ENCODE assay signal across 9 cellular contexts in genomic region chr17:46818929-46819859, GRCh38. TPM values are rescaled to one million over a fixed set of nuclear protein-coding genes. Genes with fewer than 3 reads are reported as not detected.
DNase-seq lines count a peak whose midpoint lies in the region; ATAC-seq, FAIRE-seq and TF ChIP-seq lines count a peak whose summit lies in the region.
"Had no signal": no experiment of that assay in that cellular context is flagged by ENCODE, and none has a peak within 500 bp of the region (broad histone marks: within the 10 kb centered on the region; RNA-seq: fewer than 3 reads in every experiment).

No MANE protein-coding gene starts in this region.

- TF ChIP-seq EP300 in esophagus muscularis mucosa (IDR thresholded peaks at IDR 0.05): no peak

- peak overlapping the region; percentile 22 for H4K12ac ChIP-seq in trophoblast cell (ENCODE audit: low read depth, low read length)

- H3K27me3 ChIP-seq in esophagus muscularis mucosa: peaks cover 6 to 95% (median 61%) of the 10 kb centered on the region in 4 donors
- H3K27me3 ChIP-seq in trophoblast cell (ENCODE audit: insufficient read depth, low read length): peaks cover 28% of the 10 kb centered on the region
- H3K27me3 ChIP-seq in uterus: peaks cover 8 to 52% of the 10 kb centered on the region in 2 donors

- H3K27ac ChIP-seq in esophagus muscularis mucosa (replicated peaks in 1 of 4) (no peak overlapping the region), trophoblast cell (ENCODE audit: low read depth, low read length) (no peak overlapping the region), uterus (no peak overlapping the region)

- H2BK120ac ChIP-seq in trophoblast cell (ENCODE audit: insufficient read depth, low read length, poor library complexity): peak overlapping the region; percentile 67

- H2BK5ac ChIP-seq in trophoblast cell (ENCODE audit: low read depth, low read length, poor library complexity): peak overlapping the region; percentile 20

- H3K23ac ChIP-seq in trophoblast cell (ENCODE audit: low read length): no peak overlapping the region

- peak overlapping the region; percentile 62 for H2AFZ ChIP-seq in trophoblast cell (ENCODE audit: insufficient read depth, low read length, poor library complexity)

- peaks cover 17 to 48% (median 30%) of the 10 kb centered on the region in 4 donors for H3K4me1 ChIP-seq in esophagus muscularis mucosa
- peaks cover 53% of the 10 kb centered on the region in 2 experiments for H3K4me1 ChIP-seq in trophoblast cell (ENCODE audit: control insufficient read depth in 1 of 2, insufficient read depth in 2 of 2, low read length in 2 of 2)
- peaks cover 0 to 11% of the 10 kb centered on the region in 2 donors for H3K4me1 ChIP-seq in uterus

- H3K79me2 ChIP-seq in trophoblast cell (ENCODE audit: control insufficient read depth, insufficient read depth, low read length, poor library complexity): peaks cover 3% of the 10 kb centered on the region

- no peak overlapping the region for H3K9ac ChIP-seq in trophoblast cell (ENCODE audit: low read length)

- DNase-seq in DMS53 treated with DMSO at 0.1 percent for 48 hours (lab: John Stamatoyannopoulos, UW; ENCODE audit: unreplicated experiment) (peak; percentile 48), OCI-M1 (lab: John Stamatoyannopoulos, UW) (peak; percentile 11), esophagus muscularis mucosa (ENCODE audit: extremely low spot score) (no peak), trophoblast cell (peak; percentile 33 to 64), GM12892 (ENCODE audit: insufficient read length) (no peak), uterus (no peak)

- peak overlapping the region; percentile 67 for H4K8ac ChIP-seq in trophoblast cell (ENCODE audit: low read depth, low read length)

- no peak for ATAC-seq in HG02642 (IDR thresholded peaks at IDR 0.05; ENCODE audit: poor library complexity, unreplicated experiment)
- no peak for ATAC-seq in HG03460 (IDR thresholded peaks at IDR 0.05; ENCODE audit: unreplicated experiment)

- peak overlapping the region; percentile 87 for H3K4me2 ChIP-seq in trophoblast cell (ENCODE audit: low read length)

- TF ChIP-seq POLR2A in esophagus muscularis mucosa (IDR thresholded peaks at IDR 0.05; ENCODE audit: low read depth) (no peak), GM12892 (IDR thresholded peaks at IDR 0.05; ENCODE audit: low read depth, low read length) (no peak), uterus (IDR thresholded peaks at IDR 0.05) (no peak)

- peak overlapping the region; percentile 43 to 56 (median 48) for H3K4me3 ChIP-seq in esophagus muscularis mucosa
- peak overlapping the region; percentile 57 for H3K4me3 ChIP-seq in trophoblast cell (ENCODE audit: low read depth, low read length)
- no peak overlapping the region for H3K4me3 ChIP-seq in uterus

- peak overlapping the region; percentile 72 for H3K14ac ChIP-seq in trophoblast cell (ENCODE audit: low read length)

- H3K36me3 ChIP-seq in esophagus muscularis mucosa: no peaks in the 10 kb centered on the region
- H3K36me3 ChIP-seq in trophoblast cell (ENCODE audit: control insufficient read depth in 1 of 2, insufficient read depth in 2 of 2, low read length in 2 of 2): no peaks in the 10 kb centered on the region
- H3K36me3 ChIP-seq in uterus: no peaks in the 10 kb centered on the region

- H2AK5ac ChIP-seq in trophoblast cell (ENCODE audit: low read length): peak overlapping the region; percentile 44

- H3K18ac ChIP-seq in trophoblast cell (ENCODE audit: low read length): peak overlapping the region; percentile 65

- intact Hi-C loops in esophagus muscularis mucosa (cut with DNase I) (no loop called here), uterus (cut with DNase I; ENCODE audit: low total_unique reads) (no loop called here)

- H4K91ac ChIP-seq in trophoblast cell (ENCODE audit: low read depth, low read length): peak overlapping the region; percentile 76

- no peaks in the 10 kb centered on the region for H3K9me3 ChIP-seq in esophagus muscularis mucosa
- peaks cover 9% of the 10 kb centered on the region for H3K9me3 ChIP-seq in trophoblast cell (ENCODE audit: insufficient read depth, low read depth, low read length)
- H3K9me3 ChIP-seq in uterus: no peaks in the 10 kb centered on the region

- H3K79me1 ChIP-seq in trophoblast cell (ENCODE audit: low read length): peaks cover 18% of the 10 kb centered on the region

- peak overlapping the region; percentile 66 for H3K4ac ChIP-seq in trophoblast cell (ENCODE audit: low read depth, low read length)

- 25% methylated on average over 31 of the region's 72 CpGs for WGBS in esophagus muscularis mucosa
- no CpG with 5 or more reads among the region's 72 CpGs for WGBS in trophoblast cell (ENCODE audit: extremely low coverage, insufficient coverage, insufficient read length)

- TF ChIP-seq CTCF in esophagus muscularis mucosa (IDR thresholded peaks at IDR 0.05): no peak
- no peak for TF ChIP-seq CTCF in uterus (IDR thresholded peaks at IDR 0.05)

- H2BK12ac ChIP-seq in trophoblast cell (ENCODE audit: low read length): peak overlapping the region; percentile 81

- no peak for FAIRE-seq in GM12892 (lab: Jason Lieb, UNC)

RNA-seq across cellular contexts. Expression of gene WNT3, which starts 0.7 kb away (rescaled TPM):
- total RNA-seq in esophagus muscularis mucosa (1 to 10 TPM in 2 of 4 donors, under 1 TPM in 2; under 0.01 to 1.3 (median 1.1) TPM), uterus (under 1 TPM in 2 of 4 donors, not detected in 2; 0.46 to 0.90 TPM)
- 6.5 and 6.7 TPM in 2 replicates for polyA plus RNA-seq in trophoblast cell (2013)
- polyA plus RNA-seq in GM12892 (2012; ENCODE audit: missing spikeins): not detected

RNA-seq across cellular contexts. Expression of gene WNT9B, which starts 32.2 kb away (rescaled TPM):
- under 1 TPM in 3 of 4 donors, not detected in 1; 0.42 to 0.66 (median 0.65) TPM for total RNA-seq in esophagus muscularis mucosa
- polyA plus RNA-seq in trophoblast cell (2013): 32.1 and 33.5 TPM in 2 replicates
- not detected for polyA plus RNA-seq in GM12892 (2012; ENCODE audit: missing spikeins)
- total RNA-seq in uterus: under 1 TPM in 2 of 4 donors, not detected in 2; 0.27 to 0.59 TPM
- total RNA-seq: activated CD8-positive, alpha-beta memory T cell treated with anti-CD3 and anti-CD28 coated beads for 36 hours had no signal

Comparison
In these comparisons a context has a peak if more than half of its experiments do, and no peak if none do; other contexts are left out.
1. DNase-seq: peak in DMS53 treated with DMSO at 0.1 percent for 48 hours (single experiment), OCI-M1 (single experiment) and trophoblast cell (2 of 2); none in esophagus muscularis mucosa (single experiment), GM12892 (single experiment) and uterus (0 of 2).
2. H3K4me3 ChIP-seq: peak in esophagus muscularis mucosa (4 of 4) and trophoblast cell (single experiment); none in uterus (0 of 2).